Comparison of ENCODE assay signal across 22 cellular contexts in genomic region chr14:81331229-81332026, GRCh38.
DNase-seq lines count a peak whose midpoint lies in the region; ATAC-seq and TF ChIP-seq lines count a peak whose summit lies in the region.
"Had no signal": no experiment of that assay in that cellular context is flagged by ENCODE, and none has a peak within 500 bp of the region (broad histone marks: within the 10 kb centered on the region; RNA-seq: fewer than 3 reads in every experiment).

No MANE protein-coding gene starts in this region.

- H3K4me1 ChIP-seq in GM23338 (ENCODE audit: insufficient read depth), result no peaks in the 10 kb centered on the region
- peaks cover 8 to 69% (median 16%) of the 10 kb centered on the region in 3 donors for H3K4me1 ChIP-seq in esophagus squamous epithelium
- no peaks in the 10 kb centered on the region for H3K4me1 ChIP-seq in osteoblast (ENCODE audit: insufficient read depth, low read length)
- H3K4me1 ChIP-seq: adrenal gland, right lobe of liver, SJCRH30 had no signal

- no peaks in the 10 kb centered on the region for H3K9me3 Mint-ChIP-seq in GM23338
- H3K9me3 Mint-ChIP-seq in immature natural killer cell, result no peaks in the 10 kb centered on the region
- H3K9me3 Mint-ChIP-seq: H9; stimulated activated naive CD8-positive, alpha-beta T cell treated with anti-CD3 and anti-CD28 coated beads, Interleukin-15, amount 100 ng/mL, for 72 hours had no signal

- H3K27me3 Mint-ChIP-seq in GM23338 (ENCODE audit: insufficient read depth, low read depth, poor library complexity), result no peaks in the 10 kb centered on the region
- peaks cover 0 to 3% (median 0%) of the 10 kb centered on the region in 3 donors for H3K27me3 Mint-ChIP-seq in immature natural killer cell (ENCODE audit: low read depth in 3 of 3)

- no peak overlapping the region for H2AFZ ChIP-seq in GM23338
- H2AFZ ChIP-seq in osteoblast (ENCODE audit: low read length), result no peak overlapping the region

- H3K27me3 ChIP-seq in GM23338 (ENCODE audit: insufficient read depth) (no peaks in the 10 kb centered on the region), esophagus squamous epithelium (no peaks in the 10 kb centered on the region), osteoblast (ENCODE audit: insufficient read depth, low read length) (no peaks in the 10 kb centered on the region)
- H3K27me3 ChIP-seq: adrenal gland, right lobe of liver, SJCRH30 had no signal

- peak; percentile 63 for ATAC-seq in GM23338
- ATAC-seq in GM21526 (IDR thresholded peaks at IDR 0.05; ENCODE audit: low FRiP score, unreplicated experiment), result no peak
- no peak for ATAC-seq in GM21367 (IDR thresholded peaks at IDR 0.05; ENCODE audit: unreplicated experiment)
- ATAC-seq: activated CD8-positive, alpha-beta memory T cell treated with anti-CD3 and anti-CD28 coated beads, Interleukin-2, amount 10 ng/mL, durations not matched to agents 7 days and 5 days; stimulated activated naive CD8-positive, alpha-beta T cell treated with anti-CD3 and anti-CD28 coated beads, Interleukin-15, amount 100 ng/mL, for 72 hours had no signal

- H3K36me3 Mint-ChIP-seq in GM23338 (ENCODE audit: low read depth), result no peaks in the 10 kb centered on the region; the same call in 2 of the 3 replicates
- no peaks in the 10 kb centered on the region for H3K36me3 Mint-ChIP-seq in immature natural killer cell
- H3K36me3 Mint-ChIP-seq: activated CD8-positive, alpha-beta memory T cell treated with anti-CD3 and anti-CD28 coated beads, Interleukin-2, amount 10 ng/mL, durations not matched to agents 7 days and 5 days; IgD-negative memory B cell had no signal

- no peak overlapping the region for H3K4me3 ChIP-seq in GM23338
- H3K4me3 ChIP-seq in esophagus squamous epithelium, result no peak overlapping the region
- no peak overlapping the region for H3K4me3 ChIP-seq in osteoblast (ENCODE audit: insufficient read depth, low read length)
- H3K4me3 ChIP-seq: adrenal gland, right lobe of liver, SJCRH30 had no signal

- H3K27ac Mint-ChIP-seq in GM23338 (no peak overlapping the region), immature natural killer cell (no peak overlapping the region)
- H3K27ac Mint-ChIP-seq: activated CD8-positive, alpha-beta memory T cell treated with anti-CD3 and anti-CD28 coated beads, Interleukin-2, amount 10 ng/mL, durations not matched to agents 7 days and 5 days; H9; IgD-negative memory B cell; stimulated activated naive CD8-positive, alpha-beta T cell treated with anti-CD3 and anti-CD28 coated beads, Interleukin-15, amount 100 ng/mL, for 72 hours had no signal

- H3K79me2 ChIP-seq in GM23338 (replicated peaks; ENCODE audit: insufficient read depth) (no peaks in the 10 kb centered on the region; the same call in 1 of the 2 replicates), osteoblast (ENCODE audit: insufficient read depth, low read length) (no peaks in the 10 kb centered on the region)

- intact Hi-C loops in esophagus squamous epithelium (cut with DNase I), result no loop called here
- intact Hi-C loops in cardiac septum (cut with DNase I), result no loop called here

- H3K4me1 Mint-ChIP-seq in GM23338 (peaks cover 11% of the 10 kb centered on the region; the same call in 2 of the 3 replicates), immature natural killer cell (no peaks in the 10 kb centered on the region)
- H3K4me1 Mint-ChIP-seq: activated CD8-positive, alpha-beta memory T cell treated with anti-CD3 and anti-CD28 coated beads, Interleukin-2, amount 10 ng/mL, durations not matched to agents 7 days and 5 days; IgD-negative memory B cell; stimulated activated naive CD8-positive, alpha-beta T cell treated with anti-CD3 and anti-CD28 coated beads, Interleukin-15, amount 100 ng/mL, for 72 hours had no signal

- DNase-seq in GM23338 (ENCODE audit: low spot score), result no peak
- peak; percentile 1 for DNase-seq in SK-MEL-5 (ENCODE audit: low read depth, low spot score)
- no peak for DNase-seq in esophagus squamous epithelium (lab: John Stamatoyannopoulos, UW)
- peak; percentile 46 for DNase-seq in osteoblast (ENCODE audit: insufficient read length, low spot score, missing footprints)
- no peak for DNase-seq in cardiac septum (ENCODE audit: low spot score)
- DNase-seq in immature natural killer cell, result no peak
- DNase-seq: activated CD4-positive, CD25-positive, alpha-beta regulatory T cell treated with anti-CD3 and anti-CD28 coated beads, Interleukin-2, amount 50 U/mL, for 72 hours; activated CD8-positive, alpha-beta memory T cell treated with anti-CD3 and anti-CD28 coated beads, Interleukin-2, amount 10 ng/mL, durations not matched to agents 7 days and 5 days; activated effector memory CD4-positive, alpha-beta T cell treated with Interleukin-2 at 50 U/mL for 16 hours; adrenal gland; cerebellar nuclear complex; H9; left cardiac atrium; NCI-H1930; NCI-H524; right lobe of liver; SJCRH30; stimulated activated naive CD8-positive, alpha-beta T cell treated with anti-CD3 and anti-CD28 coated beads, Interleukin-15, amount 100 ng/mL, for 72 hours had no signal

- 38 to 48% methylated on average over 3 to 4 of the region's 4 CpGs for WGBS in esophagus squamous epithelium, 2 donors

- H3K4me2 ChIP-seq in GM23338 (no peak overlapping the region), osteoblast (ENCODE audit: insufficient read depth, low read length) (no peak overlapping the region)

- no peaks in the 10 kb centered on the region for H3F3A ChIP-seq in GM23338 (replicated peaks; ENCODE audit: low read depth)

- no peak overlapping the region for H3K27ac ChIP-seq in GM23338 (ENCODE audit: low read depth)
- H3K27ac ChIP-seq in esophagus squamous epithelium, result peak overlapping the region; percentile 39 to 84 (median 77)
- no peak overlapping the region for H3K27ac ChIP-seq in osteoblast (ENCODE audit: low read depth, low read length)
- H3K27ac ChIP-seq: adrenal gland, HL-60, right lobe of liver, SJCRH30 had no signal

- in situ Hi-C loops in SK-MEL-5 (cut with HindIII; ENCODE audit: low pct_unique_long_range_greater_than_20kb, low sequenced_read_pairs), result no loop called here

- TF ChIP-seq CTCF in GM23338 (conservative IDR thresholded peaks at IDR 0.05; ENCODE audit: low read depth in 2 of 2) (no peak), esophagus squamous epithelium (IDR thresholded peaks at IDR 0.05) (no peak), osteoblast (IDR thresholded peaks at IDR 0.05; ENCODE audit: extremely low read depth, low read depth, low read length) (no peak)

- TF ChIP-seq POLR2A in esophagus squamous epithelium (IDR thresholded peaks at IDR 0.05), result no peak

- H3K4me3 Mint-ChIP-seq in GM23338, result no peak overlapping the region
- H3K4me3 Mint-ChIP-seq in immature natural killer cell, result no peak overlapping the region
- H3K4me3 Mint-ChIP-seq: activated CD8-positive, alpha-beta memory T cell treated with anti-CD3 and anti-CD28 coated beads, Interleukin-2, amount 10 ng/mL, durations not matched to agents 7 days and 5 days; H9; IgD-negative memory B cell; stimulated activated naive CD8-positive, alpha-beta T cell treated with anti-CD3 and anti-CD28 coated beads, Interleukin-15, amount 100 ng/mL, for 72 hours had no signal

- H3K36me3 ChIP-seq in GM23338 (ENCODE audit: insufficient read depth) (no peaks in the 10 kb centered on the region), esophagus squamous epithelium (no peaks in the 10 kb centered on the region), osteoblast (ENCODE audit: insufficient read depth, low read length) (no peaks in the 10 kb centered on the region)
- H3K36me3 ChIP-seq: adrenal gland, right lobe of liver, SJCRH30 had no signal

- no peaks in the 10 kb centered on the region for H3K9me2 ChIP-seq in GM23338 (ENCODE audit: insufficient read depth)

- H4K20me1 ChIP-seq in GM23338 (replicated peaks; ENCODE audit: insufficient read depth) (no peaks in the 10 kb centered on the region), osteoblast (ENCODE audit: insufficient read depth, low read length) (no peaks in the 10 kb centered on the region)

- H3K9me3 ChIP-seq in esophagus squamous epithelium, result no peaks in the 10 kb centered on the region
- H3K9me3 ChIP-seq in osteoblast (ENCODE audit: low read depth, low read length), result no peaks in the 10 kb centered on the region
- H3K9me3 ChIP-seq: adrenal gland, right lobe of liver, SJCRH30 had no signal

TF ChIP-seq in GM23338, 12 proteins besides CTCF, POLR2A, EP300 and RAD21 (continues in another document):
- TF ChIP-seq ZNF331 (CRISPR knock-in tag; IDR thresholded peaks at IDR 0.05; ENCODE audit: low read depth) (no peak), POLR2AphosphoS5 (IDR thresholded peaks at IDR 0.05; ENCODE audit: low read depth) (no peak), EZH2 (IDR thresholded peaks at IDR 0.05; ENCODE audit: low read depth, unreplicated experiment) (no peak), ETS1 (IDR thresholded peaks at IDR 0.05) (no peak), EZH2phosphoT487 (IDR thresholded peaks at IDR 0.05; ENCODE audit: unreplicated experiment) (no peak), STAT1 (IDR thresholded peaks at IDR 0.05; ENCODE audit: unreplicated experiment) (no peak), JUNB (IDR thresholded peaks at IDR 0.05; ENCODE audit: unreplicated experiment) (no peak), ZNF114 (CRISPR knock-in tag; IDR thresholded peaks at IDR 0.05) (no peak), NANOG (IDR thresholded peaks at IDR 0.05; ENCODE audit: borderline replicate concordance) (no peak)

Comparison
In these comparisons a context has a peak if more than half of its experiments do, and no peak if none do; other contexts are left out.
1. DNase-seq: peak in SK-MEL-5 (single experiment) and osteoblast (single experiment); none in GM23338 (single experiment), esophagus squamous epithelium (single experiment), cardiac septum (single experiment) and immature natural killer cell (0 of 3).
2. H3K27ac ChIP-seq: peak in esophagus squamous epithelium (4 of 4); none in GM23338 (single experiment) and osteoblast (single experiment).